15 cellular contexts compared by ENCODE assay signal in the genomic region with DNA sequence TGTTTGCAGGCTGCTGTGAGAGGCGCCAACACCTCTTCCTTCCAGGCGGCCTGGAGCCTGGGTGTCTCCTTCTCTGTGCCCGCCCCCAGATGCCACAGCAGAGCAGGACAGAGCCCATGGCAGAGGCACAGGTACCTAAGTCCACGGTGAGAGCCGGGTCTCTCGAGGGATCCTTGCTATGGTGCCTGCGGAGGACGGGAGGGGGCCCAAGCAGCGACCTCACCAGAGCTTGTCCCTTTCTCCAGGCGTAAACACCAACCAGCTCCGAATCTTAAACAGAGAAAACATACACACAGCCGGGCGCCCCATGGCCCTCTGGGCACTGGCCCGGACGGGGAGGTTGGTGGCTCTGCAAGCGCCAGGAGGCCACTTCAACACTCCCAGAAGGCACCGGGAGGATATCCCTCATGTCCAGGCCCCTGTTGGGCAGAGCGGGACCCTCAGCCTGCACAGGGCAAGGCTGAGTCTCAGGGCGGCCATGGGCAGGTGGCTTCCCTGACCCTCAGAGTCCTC. TPM values are rescaled to one million over a fixed set of nuclear protein-coding genes. Genes with fewer than 3 reads are reported as not detected.
DNase-seq lines count a peak whose midpoint lies in the region; ATAC-seq and TF ChIP-seq lines count a peak whose summit lies in the region.
"Had no signal": no experiment of that assay in that cellular context is flagged by ENCODE, and none has a peak within 500 bp of the region (broad histone marks: within the 10 kb centered on the region; RNA-seq: fewer than 3 reads in every experiment).

No MANE protein-coding gene starts in this region.

- intact Hi-C loops in psoas muscle (cut with DNase I), result no loop called here
- intact Hi-C loops in thyroid gland (cut with DNase I), result no loop called here

- H3K27ac ChIP-seq in BLaER1 (0 out of 2 replicates have a peak overlapping the region, but pooled peaks have one; percentile 6), psoas muscle (no peak overlapping the region), thyroid gland (no peak overlapping the region)

- no peak overlapping the region for H3K4me2 ChIP-seq in BLaER1
- H3K4me2 ChIP-seq: GM23338 had no signal

- TF ChIP-seq CTCF in psoas muscle (IDR thresholded peaks at IDR 0.05), result no peak
- no peak for TF ChIP-seq CTCF in thyroid gland (IDR thresholded peaks at IDR 0.05)

- DNase-seq in NCI-H2029 (lab: John Stamatoyannopoulos, UW), result peak; percentile 50
- DNase-seq in NCI-H2029 treated with DMSO at 0.1 percent for 48 hours (lab: John Stamatoyannopoulos, UW), result no peak
- DNase-seq in cerebellum (ENCODE audit: low spot score), result peak; percentile 36
- DNase-seq in psoas muscle, result peak; percentile 10 to 35
- DNase-seq in activated naive CD4-positive, alpha-beta T cell treated with Interleukin-2 at 50 U/mL for 16 hours, result no peak
- no peak for DNase-seq in thyroid gland
- no peak for DNase-seq in NCI-H2171 treated with DMSO at 0.1 percent for 48 hours (lab: John Stamatoyannopoulos, UW)
- DNase-seq: Caco-2; CD8-positive, alpha-beta memory T cell; EL; H9 had no signal

- H3K27me3 ChIP-seq in BLaER1, result no peaks in the 10 kb centered on the region
- H3K27me3 ChIP-seq in psoas muscle (ENCODE audit: insufficient read depth in 3 of 3, low read length in 2 of 3), result peaks cover 0 to 61% (median 20%) of the 10 kb centered on the region in 3 donors
- no peaks in the 10 kb centered on the region for H3K27me3 ChIP-seq in thyroid gland

- 59 to 66% (median 60%) methylated on average over 18 to 19 of the region's 19 CpGs for WGBS in psoas muscle, 3 donors
- 89 to 92% methylated on average over 3 to 6 of the region's 19 CpGs for WGBS in thyroid gland, 2 donors

- no peaks in the 10 kb centered on the region for H3K9me3 ChIP-seq in BLaER1
- H3K9me3 ChIP-seq in psoas muscle, result no peaks in the 10 kb centered on the region
- no peaks in the 10 kb centered on the region for H3K9me3 ChIP-seq in thyroid gland
- H3K9me3 ChIP-seq: Caco-2 had no signal

- H3K36me3 ChIP-seq in BLaER1 (no peaks in the 10 kb centered on the region), psoas muscle (ENCODE audit: insufficient read depth in 1 of 2, low read depth in 1 of 2) (no peaks in the 10 kb centered on the region), thyroid gland (no peaks in the 10 kb centered on the region)

- H3K9ac ChIP-seq in BLaER1, result no peak overlapping the region

- no peaks in the 10 kb centered on the region for H4K20me1 ChIP-seq in BLaER1

- TF ChIP-seq POLR2A in thyroid gland (IDR thresholded peaks at IDR 0.05), result no peak

- no peak overlapping the region for H3K4me3 ChIP-seq in BLaER1
- no peak overlapping the region for H3K4me3 ChIP-seq in psoas muscle
- H3K4me3 ChIP-seq in thyroid gland (replicated peaks in 1 of 3), result no peak overlapping the region
- H3K4me3 ChIP-seq: GM23338 had no signal

- ATAC-seq in psoas muscle, result no peak
- ATAC-seq: GM23338 had no signal

- H3K4me1 ChIP-seq in BLaER1, result peaks cover 12% of the 10 kb centered on the region
- H3K4me1 ChIP-seq in psoas muscle, result no peaks in the 10 kb centered on the region
- peaks cover 0 to 8% of the 10 kb centered on the region in 2 donors for H3K4me1 ChIP-seq in thyroid gland

RNA-seq across cellular contexts. Expression of a gene that starts 11.8 kb away (rescaled TPM):
- total RNA-seq in cerebellum (0.09 TPM), psoas muscle (not detected), thyroid gland (1 to 10 TPM; 5.2 to 9.1 (median 6.2) TPM)
- not detected for polyA plus RNA-seq in psoas muscle
- total RNA-seq: CD8-positive, alpha-beta memory T cell had no signal
- polyA plus RNA-seq: AG04450; BJ; CD8-positive, alpha-beta memory T cell; GM23338 had no signal

RNA-seq across cellular contexts. Expression of a gene that starts 35.3 kb away (rescaled TPM):
- total RNA-seq in cerebellum (48.0 TPM), psoas muscle (1 to 10 TPM; 1.3 to 2.3 (median 1.7) TPM), thyroid gland (10 to 100 TPM in 3 of 4 donors, 1 to 10 TPM in 1; 5.9 to 18.1 (median 12.2) TPM)
- under 1 TPM; 0.34 to 0.96 (median 0.52) TPM for polyA plus RNA-seq in psoas muscle

RNA-seq across cellular contexts. Expression of a gene that starts 46.5 kb away (rescaled TPM):
- 9.8 TPM for total RNA-seq in cerebellum
- 1 to 10 TPM; 3.8 to 6.7 (median 5.4) TPM for total RNA-seq in psoas muscle
- polyA plus RNA-seq in psoas muscle, result 1 to 10 TPM; 3.6 to 7.5 (median 5.6) TPM
- 10 to 100 TPM in 3 of 4 donors, 1 to 10 TPM in 1; 8.9 to 19.1 (median 11.2) TPM for total RNA-seq in thyroid gland

Comparison
In these comparisons a context has a peak if more than half of its experiments do, and no peak if none do; other contexts are left out.
1. DNase-seq: peak in NCI-H2029 (single experiment), cerebellum (single experiment) and psoas muscle (2 of 2); none in NCI-H2029 treated with DMSO at 0.1 percent for 48 hours (single experiment), activated naive CD4-positive, alpha-beta T cell treated with Interleukin-2 at 50 U/mL for 16 hours (single experiment), thyroid gland (0 of 2) and NCI-H2171 treated with DMSO at 0.1 percent for 48 hours (single experiment).